8 cellular contexts compared by ENCODE assay signal in the genomic region with DNA sequence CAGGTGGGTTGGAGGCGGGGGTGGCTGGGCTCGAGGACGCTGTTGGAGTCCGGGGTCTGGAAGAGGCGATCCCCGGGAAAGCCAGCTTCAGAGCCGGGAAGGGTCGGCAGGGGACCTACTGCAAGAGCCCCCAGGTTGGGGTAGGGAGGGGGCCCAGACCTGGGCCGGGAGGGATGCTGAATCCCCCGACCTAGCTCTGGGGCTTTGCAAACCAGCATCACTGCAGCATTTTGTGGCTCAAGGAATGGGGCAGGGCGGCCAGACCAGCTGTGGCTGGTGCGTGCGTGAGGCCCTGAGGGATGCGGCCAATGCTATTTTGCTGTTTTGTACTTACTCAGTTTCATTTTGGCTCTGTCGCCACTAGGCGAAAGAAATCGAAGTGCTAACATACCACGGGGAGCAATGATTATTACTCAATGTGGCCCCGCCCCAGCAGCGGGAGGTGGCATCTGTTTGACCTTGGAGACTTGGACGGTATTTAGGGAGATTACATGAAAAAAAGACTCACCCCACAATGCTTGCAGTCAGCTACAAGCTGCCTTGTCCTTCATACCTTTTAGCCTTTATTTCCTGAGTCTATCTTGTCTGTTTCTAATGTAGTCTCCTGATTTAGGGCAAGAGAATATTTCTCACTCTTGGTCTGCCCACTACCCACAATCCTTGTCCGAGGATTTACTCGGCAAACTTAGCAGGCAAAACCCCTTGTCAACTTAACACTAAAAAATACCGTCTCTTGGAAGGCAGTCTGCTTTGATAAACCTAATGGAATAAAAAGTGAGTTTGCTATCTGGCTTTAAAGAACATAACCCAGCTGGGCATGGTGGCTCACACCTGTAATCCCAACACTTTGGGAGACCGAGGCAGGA. TPM values are rescaled to one million over a fixed set of nuclear protein-coding genes. Genes with fewer than 3 reads are reported as not detected.
DNase-seq lines count a peak whose midpoint lies in the region; ATAC-seq lines count a peak whose summit lies in the region.

No MANE protein-coding gene starts in this region.

- DNase-seq in C1 segment of cervical spinal cord (lab: John Stamatoyannopoulos, UW): peak in 11 of 14 donors; percentile 41 to 79 (median 63)
- DNase-seq in NCI-H524 (lab: John Stamatoyannopoulos, UW): peak; percentile 82 to 85
- DNase-seq in activated CD4-positive, alpha-beta T cell treated with anti-CD3 and anti-CD28 coated beads, Interleukin-2, amount 50 U/mL, for 24 hours (ENCODE audit: low read depth in 1 of 2, low spot score in 1 of 2): peak; percentile 26 to 57
- peak; percentile 73 to 81 for DNase-seq in lung microvascular endothelial cell (ENCODE audit: low read depth in 2 of 2)
- peak; percentile 50 for DNase-seq in stimulated activated CD8-positive, alpha-beta memory T cell treated with anti-CD3 and anti-CD28 coated beads, Interleukin-4, amount 100 ng/mL, for 24 hours (ENCODE audit: low read depth)

- H3K4me1 ChIP-seq in ectodermal cell (ENCODE audit: control insufficient read depth, insufficient read depth, low read length): peaks cover 6% of the 10 kb centered on the region

- WGBS in ectodermal cell, 2 experiments: 11 to 12% methylated on average over 25 of the region's 25 CpGs

- H3K27ac ChIP-seq in ectodermal cell (ENCODE audit: insufficient read depth, low read depth, low read length, poor library complexity, severe bottlenecking): peak overlapping the region; percentile 89

- H3K4me3 ChIP-seq in ectodermal cell (ENCODE audit: insufficient read depth, low read depth, low read length): peak overlapping the region; percentile 69

- H3K36me3 ChIP-seq in ectodermal cell (ENCODE audit: control insufficient read depth, insufficient read depth, low read length): no peaks in the 10 kb centered on the region

- H3K9me3 ChIP-seq in ectodermal cell (ENCODE audit: control insufficient read depth, low read length): no peaks in the 10 kb centered on the region

- peak; percentile 48 for ATAC-seq in GM19035 (IDR thresholded peaks at IDR 0.05; ENCODE audit: unreplicated experiment)
- peak; percentile 60 for ATAC-seq in HG03175 (IDR thresholded peaks at IDR 0.05; ENCODE audit: unreplicated experiment)

- H3K27me3 ChIP-seq in ectodermal cell (ENCODE audit: control insufficient read depth, insufficient read depth, low read length, poor library complexity, severe bottlenecking): no peaks in the 10 kb centered on the region

RNA-seq across cellular contexts. Expression of a gene that starts 16.2 kb away (rescaled TPM):
- polyA plus RNA-seq in ectodermal cell (2013, experiment 1 of 4): 92.7 TPM
- 94.5 TPM for polyA plus RNA-seq in ectodermal cell (2013, experiment 2 of 4)
- polyA plus RNA-seq in ectodermal cell (2013, experiment 3 of 4): 128 TPM
- 139 TPM for polyA plus RNA-seq in ectodermal cell (2013, experiment 4 of 4)
- total RNA-seq in lung microvascular endothelial cell: 78.5 and 125 TPM in 2 replicates

RNA-seq across cellular contexts. Expression of a gene that starts 40.1 kb away (rescaled TPM):
- polyA plus RNA-seq in ectodermal cell (2013, experiment 1 of 4): 221 TPM
- 220 TPM for polyA plus RNA-seq in ectodermal cell (2013, experiment 2 of 4)
- polyA plus RNA-seq in ectodermal cell (2013, experiment 3 of 4): 138 TPM
- polyA plus RNA-seq in ectodermal cell (2013, experiment 4 of 4): 145 TPM
- total RNA-seq in lung microvascular endothelial cell: 69.3 and 98.4 TPM in 2 replicates

Comparison
In these comparisons a context has a peak if more than half of its experiments do, and no peak if none do; other contexts are left out.
1. Peak in every context shown above with its lines: DNase-seq, ATAC-seq, H3K4me3 ChIP-seq and H3K27ac ChIP-seq.